ENCODE assay signal across 13 cellular contexts in the genomic region with DNA sequence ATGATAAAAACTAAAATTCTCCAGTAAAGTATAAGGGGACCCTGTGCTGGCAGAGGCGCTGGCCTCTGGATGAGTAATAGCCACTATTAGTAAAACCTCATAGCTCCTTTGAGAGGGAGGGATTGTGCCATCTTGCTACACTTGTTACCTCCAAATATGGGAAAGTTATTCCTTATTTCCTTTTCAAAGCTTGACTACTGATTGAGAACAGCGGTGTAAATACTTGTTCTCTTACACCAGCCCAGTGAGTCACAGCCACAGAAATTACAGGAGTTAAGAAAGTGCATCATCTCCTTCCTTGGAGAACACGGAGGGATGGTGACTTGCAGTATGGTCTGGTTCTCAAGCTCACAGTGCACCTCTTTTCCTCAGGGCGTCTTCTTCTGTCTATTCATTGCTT.
DNase-seq lines count a peak whose midpoint lies in the region; ATAC-seq, FAIRE-seq and TF ChIP-seq lines count a peak whose summit lies in the region.
"Had no signal": no experiment of that assay in that cellular context is flagged by ENCODE, and none has a peak within 500 bp of the region (broad histone marks: within the 10 kb centered on the region; RNA-seq: fewer than 3 reads in every experiment).

No MANE protein-coding gene starts in this region.

- H4K20me1 ChIP-seq in mammary epithelial cell (ENCODE audit: insufficient read depth, low read length) = no peaks in the 10 kb centered on the region
- H4K20me1 ChIP-seq: BLaER1 had no signal

- peak in 2 of 4 donors; percentile 17 to 62 for TF ChIP-seq EP300 in sigmoid colon (IDR thresholded peaks at IDR 0.05)

- H3K27ac ChIP-seq in mammary epithelial cell (ENCODE audit: insufficient read depth, low read depth, low read length) (peak overlapping the region; percentile 98), left lung (no peak overlapping the region), sigmoid colon (peak overlapping the region in 2 of 4 donors; percentile 54 to 72)
- H3K27ac ChIP-seq: BLaER1, coronary artery had no signal

- DNase-seq in AG04449 (ENCODE audit: low read depth, low spot score) = peak; percentile 98
- DNase-seq in HS-5 (ENCODE audit: low read depth) = peak; percentile 80
- DNase-seq in mammary epithelial cell = peak; percentile 99
- DNase-seq in left lung = no peak
- DNase-seq in sigmoid colon = no peak
- DNase-seq in anterior cingulate cortex (lab: John Stamatoyannopoulos, UW) = no peak
- DNase-seq in NCI-H187 treated with DMSO at 0.1 percent for 48 hours (lab: John Stamatoyannopoulos, UW) = no peak
- DNase-seq in GM19239 (ENCODE audit: insufficient read length, low spot score) = no peak
- DNase-seq: activated B cell treated with CpG ODN at 0.5 μM for 24 hours; activated T-cell treated with anti-CD3 and anti-CD28 coated beads, Interleukin-2, amount 50 U/mL, for 48 hours; NCI-H1930 had no signal

- no peaks in the 10 kb centered on the region for H3K36me3 ChIP-seq in mammary epithelial cell (ENCODE audit: insufficient read depth, low read length)
- no peaks in the 10 kb centered on the region for H3K36me3 ChIP-seq in left lung
- no peaks in the 10 kb centered on the region for H3K36me3 ChIP-seq in sigmoid colon
- H3K36me3 ChIP-seq: BLaER1 had no signal

- WGBS in mammary epithelial cell (ENCODE audit: low coverage, missing lambda C conversion rate) = 4% methylated on average over 4 of the region's 4 CpGs
- 89% methylated on average over 4 of the region's 4 CpGs for WGBS in sigmoid colon, 2 donors

- H3K9me3 ChIP-seq in mammary epithelial cell (replicated peaks; ENCODE audit: insufficient read depth, low read length) (no peaks in the 10 kb centered on the region), left lung (no peaks in the 10 kb centered on the region), sigmoid colon (no peaks in the 10 kb centered on the region)
- H3K9me3 ChIP-seq: BLaER1 had no signal

- FAIRE-seq in GM19239 (lab: Jason Lieb, UNC) = no peak

- peak; percentile 76 for ATAC-seq in left lung

- H3K27me3 ChIP-seq in mammary epithelial cell (ENCODE audit: insufficient read depth, low read length) = no peaks in the 10 kb centered on the region
- no peaks in the 10 kb centered on the region for H3K27me3 ChIP-seq in left lung
- H3K27me3 ChIP-seq in sigmoid colon = no peaks in the 10 kb centered on the region
- H3K27me3 ChIP-seq: BLaER1 had no signal

- BruUV-seq in mammary epithelial cell (replicated peaks; lab: Mats Ljungman, UMichigan) = no TSS peak

- dilution Hi-C loops in mammary epithelial cell (cut with HindIII; ENCODE audit: low sequenced_read_pairs) = loop anchor here (25.0 kb wide), 1 partner anchor 719 kb away; no protein-coding TSS in a partner anchor

- TF ChIP-seq CTCF in AG04449 (IDR thresholded peaks at IDR 0.05; ENCODE audit: insufficient read depth, low read length, missing control alignments) (no peak), mammary epithelial cell (conservative IDR thresholded peaks at IDR 0.05 in 1 of 2, IDR thresholded peaks at IDR 0.05 in 1 of 2; ENCODE audit: extremely low read depth in 1 of 2, insufficient read depth in 1 of 2, low read depth in 1 of 2, low read length in 2 of 2) (no peak), left lung (IDR thresholded peaks at IDR 0.05) (no peak), sigmoid colon (IDR thresholded peaks at IDR 0.05) (no peak)

- no peak overlapping the region for H2AFZ ChIP-seq in mammary epithelial cell (ENCODE audit: low read depth, low read length)

- intact Hi-C loops in mammary epithelial cell (cut with micrococcal nuclease) = loop anchor here (2.0 to 10.0 kb wide), 4 partner anchors 166 to 376 kb away; no protein-coding TSS in a partner anchor
- intact Hi-C loops in left lung (cut with DNase I) = no loop called here
- intact Hi-C loops in sigmoid colon (cut with DNase I) = no loop called here

- H3K4me1 ChIP-seq in mammary epithelial cell (ENCODE audit: insufficient read depth, low read length) (peaks cover 62% of the 10 kb centered on the region), left lung (peaks cover 0 to 7% of the 10 kb centered on the region in 2 donors), sigmoid colon (peaks cover 0 to 36% (median 17%) of the 10 kb centered on the region in 4 donors)

- peak overlapping the region; percentile 42 for H3K9ac ChIP-seq in mammary epithelial cell (ENCODE audit: insufficient read depth, low read length)
- H3K9ac ChIP-seq: BLaER1 had no signal

- H3K4me3 ChIP-seq in AG04449 (ENCODE audit: low read depth, low read length) = no peak overlapping the region
- H3K4me3 ChIP-seq in mammary epithelial cell (replicated peaks in 1 of 3; ENCODE audit: insufficient read depth in 1 of 3, low read depth in 2 of 3, low read length in 3 of 3) = no peak overlapping the region
- no peak overlapping the region for H3K4me3 ChIP-seq in left lung
- no peak overlapping the region for H3K4me3 ChIP-seq in sigmoid colon
- H3K4me3 ChIP-seq: BLaER1, coronary artery had no signal

- H3K4me2 ChIP-seq in mammary epithelial cell (ENCODE audit: insufficient read depth, low read depth, low read length) = peak overlapping the region; percentile 49
- H3K4me2 ChIP-seq: BLaER1 had no signal

- POLR2A ChIA-PET in AG04449 (lab: Yijun Ruan, JAX) = interaction anchor here (0.7 to 1.2 kb wide), 4 partner anchors 13 to 379 kb away, joined by 3 to 6 read pairs (median 4); a partner anchor contains a TSS

- CTCF ChIA-PET in AG04449 (lab: Yijun Ruan, JAX) (interaction anchor here (0.6 kb wide), 1 partner anchor 16 kb away, joined by 3 read pairs; no protein-coding TSS in a partner anchor), mammary epithelial cell (lab: Charles Lee; ENCODE audit: low non-redundant PET) (no interaction called here)

- TF ChIP-seq POLR2A in sigmoid colon (IDR thresholded peaks at IDR 0.05) = no peak

- in situ Hi-C loops in mammary epithelial cell (cut with MboI; ENCODE audit: low sequenced_read_pairs in 2 of 2) = no loop called here

- H3K79me2 ChIP-seq in mammary epithelial cell (ENCODE audit: insufficient read depth, low read length) = no peaks in the 10 kb centered on the region

Comparison
In these comparisons a context has a peak if more than half of its experiments do, and no peak if none do; other contexts are left out.
1. DNase-seq: peak in AG04449 (single experiment), HS-5 (single experiment) and mammary epithelial cell (single experiment); none in left lung (0 of 2), sigmoid colon (single experiment), anterior cingulate cortex (0 of 58), NCI-H187 treated with DMSO at 0.1 percent for 48 hours (single experiment) and GM19239 (single experiment).